2 cellular contexts compared by ENCODE assay signal in the genomic region with DNA sequence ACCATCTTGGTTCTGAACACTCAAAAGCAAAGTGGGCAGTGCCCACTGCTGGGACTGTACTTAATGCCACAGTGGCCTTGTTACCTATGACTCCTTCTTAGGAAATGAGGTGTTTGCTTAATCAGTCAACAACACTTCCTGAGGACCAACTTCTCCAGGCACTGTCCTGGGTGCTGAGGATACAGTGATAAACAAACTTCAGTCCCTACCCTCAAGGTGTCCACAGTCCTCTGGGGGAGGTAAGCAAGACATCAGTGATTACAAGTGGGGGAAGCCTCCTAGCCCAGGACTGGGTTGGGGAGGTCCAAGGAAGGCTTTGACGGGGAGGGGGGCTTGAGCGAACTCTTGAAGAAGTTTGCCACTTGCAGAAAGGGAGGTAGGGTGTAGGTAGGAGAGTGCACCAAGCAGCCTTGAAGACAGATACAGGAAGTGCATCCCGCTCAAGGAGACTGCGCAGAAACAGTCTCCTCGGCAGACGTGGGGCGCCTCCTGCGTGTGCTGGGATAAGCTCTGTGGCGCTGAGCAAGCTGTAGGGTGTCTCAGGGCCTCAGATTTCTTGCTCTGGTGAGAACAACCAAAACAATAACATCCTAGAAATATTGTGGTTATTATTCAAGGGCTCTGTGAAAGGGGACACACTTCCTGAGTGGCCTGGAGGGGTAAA.
TF ChIP-seq lines count a peak whose summit lies in the region.

No MANE protein-coding gene starts in this region.

TF ChIP-seq in SK-N-SH, 30 proteins besides CTCF, POLR2A, EP300 and RAD21:
- peak; percentile 90 for TF ChIP-seq REST (IDR thresholded peaks at IDR 0.05; ENCODE audit: low read depth, low read length)
- TF ChIP-seq EZH2phosphoT487 (IDR thresholded peaks at IDR 0.05; ENCODE audit: borderline replicate concordance, low read depth), result no peak

TF ChIP-seq in SK-N-SH treated with all-trans-retinoic acid at 6 μM for 48 hours, 23 proteins besides CTCF, POLR2A, EP300 and RAD21 (continued from another document):
- TF ChIP-seq TSHZ2 (CRISPR knock-in tag; IDR thresholded peaks at IDR 0.05) (no peak), ZNF8 (CRISPR knock-in tag; IDR thresholded peaks at IDR 0.05) (no peak), ISL1 (CRISPR knock-in tag; IDR thresholded peaks at IDR 0.05) (no peak), RARB (CRISPR knock-in tag; IDR thresholded peaks at IDR 0.05) (no peak), CSDC2 (CRISPR knock-in tag; IDR thresholded peaks at IDR 0.05) (no peak), ZNF70 (CRISPR knock-in tag; IDR thresholded peaks at IDR 0.05) (no peak), SNAI2 (CRISPR knock-in tag; IDR thresholded peaks at IDR 0.05) (no peak)
- TF ChIP-seq, protein P1, sequence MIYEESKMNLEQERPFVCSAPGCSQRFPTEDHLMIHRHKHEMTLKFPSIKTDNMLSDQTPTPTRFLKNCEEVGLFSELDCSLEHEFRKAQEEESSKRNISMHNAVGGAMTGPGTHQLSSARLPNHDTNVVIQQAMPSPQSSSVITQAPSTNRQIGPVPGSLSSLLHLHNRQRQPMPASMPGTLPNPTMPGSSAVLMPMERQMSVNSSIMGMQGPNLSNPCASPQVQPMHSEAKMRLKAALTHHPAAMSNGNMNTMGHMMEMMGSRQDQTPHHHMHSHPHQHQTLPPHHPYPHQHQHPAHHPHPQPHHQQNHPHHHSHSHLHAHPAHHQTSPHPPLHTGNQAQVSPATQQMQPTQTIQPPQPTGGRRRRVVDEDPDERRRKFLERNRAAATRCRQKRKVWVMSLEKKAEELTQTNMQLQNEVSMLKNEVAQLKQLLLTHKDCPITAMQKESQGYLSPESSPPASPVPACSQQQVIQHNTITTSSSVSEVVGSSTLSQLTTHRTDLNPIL (CRISPR knock-in tag; IDR thresholded peaks at IDR 0.05; ENCODE audit: low read depth), result no peak
